In genomic region chr12:121033625-121034349, GRCh38 we compare ENCODE assay signal across 9 cellular contexts. TPM values are rescaled to one million over a fixed set of nuclear protein-coding genes. Genes with fewer than 3 reads are reported as not detected.
DNase-seq lines count a peak whose midpoint lies in the region; ATAC-seq, FAIRE-seq and TF ChIP-seq lines count a peak whose summit lies in the region.
"Had no signal": no experiment of that assay in that cellular context is flagged by ENCODE, and none has a peak within 500 bp of the region (broad histone marks: within the 10 kb centered on the region; RNA-seq: fewer than 3 reads in every experiment).

No MANE protein-coding gene starts in this region.

- ATAC-seq in HG03520 (IDR thresholded peaks at IDR 0.05; ENCODE audit: unreplicated experiment): no peak

- POLR2A ChIA-PET in MCF 10A (lab: Yijun Ruan, JAX): interaction anchor here (0.9 to 1.2 kb wide), 2 partner anchors 17 to 229 kb away, joined by 4 to 5 read pairs; partner anchors contain the start of gene C12orf43

- no peak for FAIRE-seq in urothelium cell line (lab: Jason Lieb, UNC)

- DNase-seq in MCF 10A (ENCODE audit: unreplicated experiment): peak; percentile 93
- no peak for DNase-seq in breast epithelium (ENCODE audit: low spot score in 2 of 2)
- peak; percentile 21 for DNase-seq in activated T-cell treated with anti-CD3 and anti-CD28 coated beads for 4 hours
- peak; percentile 89 for DNase-seq in kidney glomerular epithelial cell (lab: John Stamatoyannopoulos, UW)
- peak; percentile 64 for DNase-seq in urothelium cell line (ENCODE audit: low spot score)
- no peak for DNase-seq in left ventricle myocardium inferior
- no peak for DNase-seq in UCSD-AML1 (lab: John Stamatoyannopoulos, UW; ENCODE audit: unreplicated experiment)

- no peaks in the 10 kb centered on the region for H3K9me3 Mint-ChIP-seq in MCF 10A (ENCODE audit: unreplicated experiment)

- H3K9me3 ChIP-seq in breast epithelium: no peaks in the 10 kb centered on the region
- H3K9me3 ChIP-seq in left ventricle myocardium inferior (replicated peaks): no peaks in the 10 kb centered on the region

- TF ChIP-seq CTCF in MCF 10A (IDR thresholded peaks at IDR 0.05; ENCODE audit: unreplicated experiment): no peak
- TF ChIP-seq CTCF in breast epithelium (IDR thresholded peaks at IDR 0.05): no peak
- no peak for TF ChIP-seq CTCF in left ventricle myocardium inferior (IDR thresholded peaks at IDR 0.05; ENCODE audit: borderline replicate concordance)

- H3K27ac Mint-ChIP-seq in MCF 10A (ENCODE audit: low read depth, unreplicated experiment): peak overlapping the region; percentile 16

- peaks cover 24% of the 10 kb centered on the region for H3K4me1 Mint-ChIP-seq in MCF 10A (ENCODE audit: insufficient read depth, unreplicated experiment)

- no peaks in the 10 kb centered on the region for H3K27me3 ChIP-seq in breast epithelium
- H3K27me3 ChIP-seq in left ventricle myocardium inferior (ENCODE audit: low read depth): peaks cover 4% of the 10 kb centered on the region

- H3K36me3 ChIP-seq in breast epithelium: no peaks in the 10 kb centered on the region
- no peaks in the 10 kb centered on the region for H3K36me3 ChIP-seq in left ventricle myocardium inferior

- no peaks in the 10 kb centered on the region for H3K36me3 Mint-ChIP-seq in MCF 10A (ENCODE audit: insufficient read depth, unreplicated experiment)

- H3K27ac ChIP-seq in breast epithelium (no peak overlapping the region), left ventricle myocardium inferior (replicated peaks) (no peak overlapping the region)
- H3K27ac ChIP-seq: C4-2B had no signal

- CTCF ChIA-PET in MCF 10A (lab: Yijun Ruan, JAX): interaction anchor here (0.5 to 1.1 kb wide), 5 partner anchors 8 to 604 kb away, joined by 3 to 5 read pairs (median 4); no protein-coding TSS in a partner anchor

- H3K4me3 Mint-ChIP-seq in MCF 10A (ENCODE audit: unreplicated experiment): peak overlapping the region; percentile 21

- H3K4me3 ChIP-seq in breast epithelium (no peak overlapping the region), left ventricle myocardium inferior (no peak overlapping the region)

- no peaks in the 10 kb centered on the region for H3K27me3 Mint-ChIP-seq in MCF 10A (ENCODE audit: insufficient read depth, unreplicated experiment)

- H3K4me1 ChIP-seq in breast epithelium (no peaks in the 10 kb centered on the region), left ventricle myocardium inferior (peaks cover 6% of the 10 kb centered on the region)

- intact Hi-C loops in MCF 10A (cut with micrococcal nuclease): no loop called here
- intact Hi-C loops in breast epithelium (cut with DNase I; ENCODE audit: low total_unique reads): no loop called here
- intact Hi-C loops in left ventricle myocardium inferior (cut with micrococcal nuclease): no loop called here

- BruUV-seq in MCF 10A (replicated peaks; lab: Mats Ljungman, UMichigan): no TSS peak

- TF ChIP-seq POLR2A in breast epithelium (IDR thresholded peaks at IDR 0.05): no peak

RNA-seq across cellular contexts. Expression of gene OASL, which starts 5.3 kb away (rescaled TPM):
- total RNA-seq in MCF 10A (2022): 0.29 and 0.47 TPM in 2 replicates
- total RNA-seq in breast epithelium: 1 to 10 TPM in 2 of 3 donors, under 1 TPM in 1; 0.32 to 1.3 (median 1.0) TPM
- total RNA-seq in left ventricle myocardium inferior: 0.25 TPM

RNA-seq across cellular contexts. Expression of gene C12orf43, which starts 17.5 kb away (rescaled TPM):
- 15.5 and 18.9 TPM in 2 replicates for total RNA-seq in MCF 10A (2022)
- 10 to 100 TPM in 1 of 3 donors, 1 to 10 TPM in 2; 9.4 to 13.0 (median 9.8) TPM for total RNA-seq in breast epithelium
- 7.6 TPM for total RNA-seq in left ventricle myocardium inferior

RNA-seq across cellular contexts. Expression of gene HNF1A, which starts 55.4 kb away (rescaled TPM):
- total RNA-seq in MCF 10A (2022): not detected in 2 replicates
- total RNA-seq in breast epithelium: under 1 TPM in 2 of 3 donors, not detected in 1; 0.29 to 0.33 TPM
- not detected for total RNA-seq in left ventricle myocardium inferior

Comparison
In these comparisons a context has a peak if more than half of its experiments do, and no peak if none do; other contexts are left out.
1. DNase-seq: peak in MCF 10A (single experiment), activated T-cell treated with anti-CD3 and anti-CD28 coated beads for 4 hours (single experiment), kidney glomerular epithelial cell (single experiment) and urothelium cell line (single experiment); none in breast epithelium (0 of 2), left ventricle myocardium inferior (single experiment) and UCSD-AML1 (single experiment).